ENCODE assay signal across 32 cellular contexts in the genomic region with DNA sequence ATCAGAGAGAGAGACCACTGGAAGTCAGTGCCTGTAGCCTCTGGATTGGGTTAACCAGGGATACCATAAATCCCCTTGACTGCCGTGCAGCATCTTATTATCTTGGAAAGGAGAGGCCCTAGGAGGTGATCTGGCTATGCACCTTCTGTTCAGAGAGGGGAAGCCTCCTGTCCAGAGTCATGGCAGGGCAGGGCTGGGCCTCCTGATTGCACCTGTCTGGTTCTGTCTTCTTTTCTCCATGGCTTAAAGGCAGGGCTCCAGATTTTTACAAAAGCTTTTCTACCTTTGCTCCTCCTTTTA.
"Had no signal": no experiment of that assay in that cellular context is flagged by ENCODE, and none has a peak within 500 bp of the region (broad histone marks: within the 10 kb centered on the region; RNA-seq: fewer than 3 reads in every experiment).

No MANE protein-coding gene starts in this region.

- H2AFZ ChIP-seq: hepatocyte had no signal

- H3K27me3 Mint-ChIP-seq: activated naive CD8-positive, alpha-beta T cell treated with anti-CD3 and anti-CD28 coated beads for 36 hours; stimulated activated naive CD8-positive, alpha-beta T cell treated with anti-CD3 and anti-CD28 coated beads, Interleukin-15, Interleukin-2, amounts not matched to agents 100 ng/mL and 50 ng/mL, for 24 hours; type B pancreatic cell had no signal

- H3K27me3 ChIP-seq: adrenal gland, body of pancreas, cardiac muscle cell, colonic mucosa, hepatocyte, pancreas, sigmoid colon, uterus had no signal

- H3K27ac ChIP-seq: adrenal gland, body of pancreas, cardiac muscle cell, colonic mucosa, epithelial cell of prostate, hepatocyte, pancreas, psoas muscle, sigmoid colon, thoracic aorta, uterus, VCaP had no signal

- H3K27ac Mint-ChIP-seq: activated naive CD4-positive, alpha-beta T cell treated with anti-CD3 and anti-CD28 coated beads for 36 hours; activated naive CD8-positive, alpha-beta T cell treated with anti-CD3 and anti-CD28 coated beads for 36 hours; activated T-helper 1 cell treated with anti-CD3 and anti-CD28 coated beads, Interleukin-12 subunit alpha, Interleukin-12 subunit beta, Interleukin-2, Interleukin-4 antibody, amounts not matched to agents 30 ng/mL and 10 ng/mL and 1 ng/mL, durations not matched to agents 14 hours and 24 hours and 36 hours; naive B cell; nephron progenitor cell; stimulated activated effector memory CD8-positive, alpha-beta T cell treated with anti-CD3 and anti-CD28 coated beads, Interleukin-12 subunit alpha, Interleukin-12 subunit beta, amount 100 ng/mL, for 72 hours; stimulated activated naive CD8-positive, alpha-beta T cell treated with anti-CD3 and anti-CD28 coated beads, Interleukin-15, Interleukin-2, amounts not matched to agents 100 ng/mL and 50 ng/mL, for 24 hours; type B pancreatic cell had no signal

- H3K9me3 ChIP-seq: adrenal gland, body of pancreas, colonic mucosa, pancreas, psoas muscle, sigmoid colon, thoracic aorta, uterus had no signal

- H3K36me3 ChIP-seq: adrenal gland, cardiac muscle cell, colonic mucosa, pancreas, sigmoid colon, thoracic aorta, uterus had no signal

- H3K4me1 Mint-ChIP-seq: activated naive CD8-positive, alpha-beta T cell treated with anti-CD3 and anti-CD28 coated beads for 36 hours; naive B cell; stimulated activated effector memory CD8-positive, alpha-beta T cell treated with anti-CD3 and anti-CD28 coated beads, Interleukin-12 subunit alpha, Interleukin-12 subunit beta, amount 100 ng/mL, for 72 hours had no signal

- H3K79me2 ChIP-seq: hepatocyte had no signal

- ATAC-seq: activated CD4-positive, CD25-positive, alpha-beta regulatory T cell treated with anti-CD3 and anti-CD28 coated beads, Interleukin-2, amount 50 U/mL, for 24 hours; body of pancreas; left cardiac atrium; left ventricle myocardium superior; pancreas; psoas muscle; stimulated activated effector memory CD8-positive, alpha-beta T cell treated with anti-CD3 and anti-CD28 coated beads, Interleukin-12 subunit alpha, Interleukin-12 subunit beta, amount 100 ng/mL, for 72 hours had no signal

- H3K36me3 Mint-ChIP-seq: activated naive CD8-positive, alpha-beta T cell treated with anti-CD3 and anti-CD28 coated beads for 36 hours; naive B cell; stimulated activated effector memory CD8-positive, alpha-beta T cell treated with anti-CD3 and anti-CD28 coated beads, Interleukin-12 subunit alpha, Interleukin-12 subunit beta, amount 100 ng/mL, for 72 hours; type B pancreatic cell had no signal

- DNase-seq: activated CD4-positive, alpha-beta T cell treated with anti-CD3 and anti-CD28 coated beads for 48 hours; activated CD4-positive, alpha-beta T cell treated with anti-CD3 and anti-CD28 coated beads, Interleukin-2, amount 50 U/mL, for 48 hours; activated effector memory CD4-positive, alpha-beta T cell treated with anti-CD3 and anti-CD28 coated beads, Interleukin-2, amount 50 U/mL, for 16 hours; activated naive CD4-positive, alpha-beta T cell treated with anti-CD3 and anti-CD28 coated beads for 36 hours; activated naive CD8-positive, alpha-beta T cell treated with anti-CD3 and anti-CD28 coated beads for 36 hours; activated T-cell treated with anti-CD3 and anti-CD28 coated beads, Interleukin-2, amount 50 U/mL, for 1 hour; adrenal gland; aorta; body of pancreas; cerebellar nuclear complex; colonic mucosa; effector CD8-positive, alpha-beta T cell; left cardiac atrium; left ventricle myocardium superior; naive B cell; nephron progenitor cell; pancreas; psoas muscle; sigmoid colon; small intestine; stimulated activated CD4-positive, alpha-beta T cell treated with anti-CD3 and anti-CD28 coated beads, Interleukin-4, amount 100 ng/mL, for 24 hours; uterus had no signal

- H3K4me3 ChIP-seq: adrenal gland, body of pancreas, cardiac muscle cell, colonic mucosa, hepatocyte, pancreas, psoas muscle, sigmoid colon, thoracic aorta, uterus had no signal

- H3K9me3 Mint-ChIP-seq: activated naive CD4-positive, alpha-beta T cell treated with anti-CD3 and anti-CD28 coated beads for 36 hours; activated naive CD8-positive, alpha-beta T cell treated with anti-CD3 and anti-CD28 coated beads for 36 hours; activated T-helper 1 cell treated with anti-CD3 and anti-CD28 coated beads, Interleukin-12 subunit alpha, Interleukin-12 subunit beta, Interleukin-2, Interleukin-4 antibody, amounts not matched to agents 30 ng/mL and 10 ng/mL and 1 ng/mL, durations not matched to agents 14 hours and 24 hours and 36 hours; stimulated activated effector memory CD8-positive, alpha-beta T cell treated with anti-CD3 and anti-CD28 coated beads, Interleukin-12 subunit alpha, Interleukin-12 subunit beta, amount 100 ng/mL, for 72 hours; stimulated activated naive CD8-positive, alpha-beta T cell treated with anti-CD3 and anti-CD28 coated beads, Interleukin-15, Interleukin-2, amounts not matched to agents 100 ng/mL and 50 ng/mL, for 24 hours; type B pancreatic cell had no signal

- H3K4me1 ChIP-seq: adrenal gland, body of pancreas, colonic mucosa, pancreas, psoas muscle, sigmoid colon, uterus had no signal

- H3K4me2 ChIP-seq: hepatocyte had no signal

- H3K4me3 Mint-ChIP-seq: activated naive CD4-positive, alpha-beta T cell treated with anti-CD3 and anti-CD28 coated beads for 36 hours; activated naive CD8-positive, alpha-beta T cell treated with anti-CD3 and anti-CD28 coated beads for 36 hours; activated T-helper 1 cell treated with anti-CD3 and anti-CD28 coated beads, Interleukin-12 subunit alpha, Interleukin-12 subunit beta, Interleukin-2, Interleukin-4 antibody, amounts not matched to agents 30 ng/mL and 10 ng/mL and 1 ng/mL, durations not matched to agents 14 hours and 24 hours and 36 hours; naive B cell; nephron progenitor cell; stimulated activated effector memory CD8-positive, alpha-beta T cell treated with anti-CD3 and anti-CD28 coated beads, Interleukin-12 subunit alpha, Interleukin-12 subunit beta, amount 100 ng/mL, for 72 hours; stimulated activated naive CD8-positive, alpha-beta T cell treated with anti-CD3 and anti-CD28 coated beads, Interleukin-15, Interleukin-2, amounts not matched to agents 100 ng/mL and 50 ng/mL, for 24 hours; type B pancreatic cell had no signal
